ENCODE assay signal across 17 cellular contexts in the genomic region with DNA sequence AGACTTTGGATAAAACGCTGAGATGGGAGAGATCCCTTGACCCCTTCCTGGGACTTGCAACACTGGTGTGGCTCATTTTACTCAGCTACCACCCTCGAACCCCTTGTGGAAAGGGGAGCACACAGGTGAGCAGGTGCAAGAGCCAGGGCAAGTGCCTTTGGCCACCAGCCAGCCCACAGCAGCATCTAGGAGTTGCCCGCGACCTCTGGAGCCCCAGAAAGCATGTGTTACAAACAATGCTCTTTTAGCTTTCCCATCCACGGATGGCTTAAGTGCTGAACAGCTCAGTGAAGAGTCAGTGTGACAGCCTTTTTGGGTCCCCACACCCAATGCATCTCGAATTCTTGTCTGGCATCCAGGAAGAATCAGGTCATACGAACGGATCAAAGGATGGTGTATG.
A peak's percentile ranks its signal among the peaks of the same experiment; 100 is the strongest.
DNase-seq lines count a peak whose midpoint lies in the region; ATAC-seq and TF ChIP-seq lines count a peak whose summit lies in the region.
"Had no signal": no experiment of that assay in that cellular context is flagged by ENCODE, and none has a peak within 500 bp of the region (broad histone marks: within the 10 kb centered on the region; RNA-seq: fewer than 3 reads in every experiment).

No MANE protein-coding gene starts in this region.

- peaks cover 20% of the 10 kb centered on the region for H3K4me1 ChIP-seq in PC-9 (replicated peaks; ENCODE audit: insufficient read depth)
- no peaks in the 10 kb centered on the region for H3K4me1 ChIP-seq in tibial nerve
- H3K4me1 ChIP-seq: SJSA1 had no signal

- H3K4me3 Mint-ChIP-seq in activated naive CD8-positive, alpha-beta T cell: no peak overlapping the region
- no peak overlapping the region for H3K4me3 Mint-ChIP-seq in activated naive CD8-positive, alpha-beta T cell treated with anti-CD3 and anti-CD28 coated beads for 36 hours
- H3K4me3 Mint-ChIP-seq: GM23338 had no signal

- H3K27ac ChIP-seq in PC-9 (0 out of 2 replicates have a peak overlapping the region, but pooled peaks have one; percentile 46), tibial nerve (no peak overlapping the region)
- H3K27ac ChIP-seq: SJSA1 had no signal

- no peak for ATAC-seq in HG03135 (IDR thresholded peaks at IDR 0.05; ENCODE audit: unreplicated experiment)
- no peak for ATAC-seq in HG03280 (IDR thresholded peaks at IDR 0.05; ENCODE audit: unreplicated experiment)
- ATAC-seq: GM23338 had no signal

- no peaks in the 10 kb centered on the region for H3K27me3 Mint-ChIP-seq in activated naive CD8-positive, alpha-beta T cell
- H3K27me3 Mint-ChIP-seq in activated naive CD8-positive, alpha-beta T cell treated with anti-CD3 and anti-CD28 coated beads for 36 hours: no peaks in the 10 kb centered on the region

- intact Hi-C loops in PC-9 (cut with micrococcal nuclease; ENCODE audit: unreplicated experiment): no loop called here

- no peak for TF ChIP-seq CTCF in PC-9 (conservative IDR thresholded peaks at IDR 0.05)
- TF ChIP-seq CTCF in tibial nerve (IDR thresholded peaks at IDR 0.05): no peak

- 74 to 79% methylated on average over 8 of the region's 8 CpGs for WGBS in tibial nerve, 2 donors

- H2AFZ ChIP-seq in PC-9: no peak overlapping the region
- H2AFZ ChIP-seq: GM23338 had no signal

- no TSS peak for BruUV-seq in PC-9 (replicated peaks; lab: Mats Ljungman, UMichigan)

- H3K36me3 ChIP-seq in PC-9 (ENCODE audit: low read depth) (no peaks in the 10 kb centered on the region), tibial nerve (no peaks in the 10 kb centered on the region)
- H3K36me3 ChIP-seq: SJSA1 had no signal

- H3K27me3 ChIP-seq in PC-9 (ENCODE audit: insufficient read depth, low read depth) (no peaks in the 10 kb centered on the region), tibial nerve (no peaks in the 10 kb centered on the region)
- H3K27me3 ChIP-seq: SJSA1 had no signal

- no peaks in the 10 kb centered on the region for H3K36me3 Mint-ChIP-seq in activated naive CD8-positive, alpha-beta T cell
- no peaks in the 10 kb centered on the region for H3K36me3 Mint-ChIP-seq in activated naive CD8-positive, alpha-beta T cell treated with anti-CD3 and anti-CD28 coated beads for 36 hours
- H3K36me3 Mint-ChIP-seq: CD14-positive monocyte had no signal

- H3K4me3 ChIP-seq in PC-9 (no peak overlapping the region), tibial nerve (no peak overlapping the region)
- H3K4me3 ChIP-seq: GM23338, SJSA1 had no signal

- H3F3A ChIP-seq in PC-9 (ENCODE audit: insufficient read depth, low read depth): peaks cover 14% of the 10 kb centered on the region; the same call in 1 of the 2 replicates

- no peaks in the 10 kb centered on the region for H4K20me1 ChIP-seq in PC-9 (ENCODE audit: insufficient read depth)

- CTCF ChIA-PET in PC-9 (lab: Charles Lee): no interaction called here

- no peak for TF ChIP-seq EP300 in tibial nerve (IDR thresholded peaks at IDR 0.05)

- no peak for DNase-seq in activated naive CD8-positive, alpha-beta T cell treated with anti-CD3 and anti-CD28 coated beads for 36 hours
- DNase-seq in PC-9: no peak
- peak; percentile 58 for DNase-seq in myocyte (ENCODE audit: low read depth)
- no peak for DNase-seq in tibial nerve (ENCODE audit: low spot score in 2 of 2)
- DNase-seq in NCI-H2227 treated with DMSO at 0.1 percent for 48 hours (lab: John Stamatoyannopoulos, UW): no peak
- DNase-seq: DND-41, GDM1, NCI-H1048, NCI-H187, NCI-H526, OCI-M1 had no signal

- no peaks in the 10 kb centered on the region; the same call in 1 of the 2 replicates for H3K9me2 ChIP-seq in PC-9 (ENCODE audit: insufficient read depth)

- no peaks in the 10 kb centered on the region for H3K79me2 ChIP-seq in PC-9 (ENCODE audit: low read depth)

- H3K9me3 ChIP-seq in PC-9 (ENCODE audit: insufficient read depth, low read depth): peaks cover 4% of the 10 kb centered on the region; the same call in 1 of the 2 replicates
- peaks cover 0 to 16% (median 0%) of the 10 kb centered on the region in 4 donors for H3K9me3 ChIP-seq in tibial nerve
- H3K9me3 ChIP-seq: SJSA1 had no signal

- peaks cover 18% of the 10 kb centered on the region for H3K4me1 Mint-ChIP-seq in activated naive CD8-positive, alpha-beta T cell (ENCODE audit: low read depth)
- peaks cover 10% of the 10 kb centered on the region for H3K4me1 Mint-ChIP-seq in activated naive CD8-positive, alpha-beta T cell treated with anti-CD3 and anti-CD28 coated beads for 36 hours

- H3K4me2 ChIP-seq in PC-9: peak overlapping the region; percentile 43; the same call in 1 of the 2 replicates
- H3K4me2 ChIP-seq: GM23338 had no signal

- H3K9me3 Mint-ChIP-seq in activated naive CD8-positive, alpha-beta T cell (ENCODE audit: low read depth): peaks cover 3% of the 10 kb centered on the region
- H3K9me3 Mint-ChIP-seq in activated naive CD8-positive, alpha-beta T cell treated with anti-CD3 and anti-CD28 coated beads for 36 hours: no peaks in the 10 kb centered on the region
- H3K9me3 Mint-ChIP-seq: GM23338 had no signal

- H3K27ac Mint-ChIP-seq in activated naive CD8-positive, alpha-beta T cell: peak overlapping the region; percentile 37
- H3K27ac Mint-ChIP-seq in activated naive CD8-positive, alpha-beta T cell treated with anti-CD3 and anti-CD28 coated beads for 36 hours: no peak overlapping the region
- H3K27ac Mint-ChIP-seq: GM23338 had no signal

- TF ChIP-seq POLR2A in tibial nerve (IDR thresholded peaks at IDR 0.05): no peak

- POLR2A ChIA-PET in PC-9 (lab: Charles Lee; ENCODE audit: unreplicated experiment): no interaction called here
